In the genomic region with DNA sequence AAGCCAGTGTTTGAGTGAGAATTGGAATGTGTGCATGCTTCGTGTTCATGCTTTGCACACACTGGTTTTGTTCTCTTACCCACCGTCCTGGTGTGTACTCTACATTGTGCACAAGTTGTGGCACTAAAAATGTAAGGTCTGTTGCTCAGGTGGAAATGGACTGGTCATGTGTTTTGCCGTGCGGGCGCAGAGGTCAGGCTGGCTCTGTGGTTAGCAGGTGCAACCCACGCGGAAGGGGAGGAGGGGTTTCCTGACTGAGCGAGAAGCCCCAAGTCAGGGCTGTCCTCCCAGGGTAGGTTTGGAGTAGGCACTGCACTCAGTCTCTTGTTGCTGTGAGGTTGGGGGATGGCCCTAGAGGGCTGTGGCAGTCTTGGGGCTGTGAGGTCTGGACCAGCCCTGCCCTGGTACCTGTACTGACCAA, we compare ENCODE assay signal across 9 cellular contexts.
DNase-seq lines count a peak whose midpoint lies in the region; ATAC-seq and TF ChIP-seq lines count a peak whose summit lies in the region.
"Had no signal": no experiment of that assay in that cellular context is flagged by ENCODE, and none has a peak within 500 bp of the region (broad histone marks: within the 10 kb centered on the region; RNA-seq: fewer than 3 reads in every experiment).

No MANE protein-coding gene starts in this region.

- TF ChIP-seq POLR2A in esophagus muscularis mucosa (IDR thresholded peaks at IDR 0.05; ENCODE audit: low read depth): no peak

- peak overlapping the region; percentile 47 for H3K27ac Mint-ChIP-seq in activated naive CD4-positive, alpha-beta T cell treated with anti-CD3 and anti-CD28 coated beads for 36 hours

- no peaks in the 10 kb centered on the region for H3K27me3 Mint-ChIP-seq in activated naive CD4-positive, alpha-beta T cell treated with anti-CD3 and anti-CD28 coated beads for 36 hours (ENCODE audit: low read depth)

- H3K27ac ChIP-seq in substantia nigra (ENCODE audit: low read depth, low read length, poor library complexity, severe bottlenecking) (no peak overlapping the region), esophagus muscularis mucosa (replicated peaks in 1 of 4) (no peak overlapping the region)

- H3K9me3 Mint-ChIP-seq in activated naive CD4-positive, alpha-beta T cell treated with anti-CD3 and anti-CD28 coated beads for 36 hours: peaks cover 29% of the 10 kb centered on the region

- TF ChIP-seq CTCF in esophagus muscularis mucosa (IDR thresholded peaks at IDR 0.05): no peak

- WGBS in esophagus muscularis mucosa: 68% methylated on average over 3 of the region's 8 CpGs

- H3K36me3 ChIP-seq in esophagus muscularis mucosa (no peaks in the 10 kb centered on the region), MG63 (peaks cover 5% of the 10 kb centered on the region)

- H3K36me3 Mint-ChIP-seq in activated naive CD4-positive, alpha-beta T cell treated with anti-CD3 and anti-CD28 coated beads for 36 hours (ENCODE audit: low read depth): peaks cover 29% of the 10 kb centered on the region

- H3K4me3 Mint-ChIP-seq in activated naive CD4-positive, alpha-beta T cell treated with anti-CD3 and anti-CD28 coated beads for 36 hours: peak overlapping the region; percentile 5

- H3K4me3 ChIP-seq in esophagus muscularis mucosa (no peak overlapping the region), MG63 (no peak overlapping the region)
- H3K4me3 ChIP-seq: tibial nerve had no signal

- CTCF ChIA-PET in activated naive CD4-positive, alpha-beta T cell treated with anti-CD3 and anti-CD28 coated beads for 36 hours (lab: Charles Lee): no interaction called here

- ATAC-seq in HG03196 (IDR thresholded peaks at IDR 0.05; ENCODE audit: unreplicated experiment): peak; percentile 66

- DNase-seq in GM19238 (ENCODE audit: insufficient read length, low spot score) (peak; percentile 69), NCI-H2081 (lab: John Stamatoyannopoulos, UW) (no peak), substantia nigra (lab: John Stamatoyannopoulos, UW) (no peak), esophagus muscularis mucosa (ENCODE audit: extremely low spot score) (no peak), MG63 (no peak)
- DNase-seq in activated naive CD4-positive, alpha-beta T cell treated with anti-CD3 and anti-CD28 coated beads for 36 hours: peak; percentile 71
- peak; percentile 30 to 45 for DNase-seq in stimulated activated CD8-positive, alpha-beta memory T cell treated with anti-CD3 and anti-CD28 coated beads, Interleukin-15, amount 100 ng/mL, for 48 hours (ENCODE audit: low read depth in 2 of 2)

- no peak for TF ChIP-seq EP300 in esophagus muscularis mucosa (IDR thresholded peaks at IDR 0.05)

- H3K27me3 ChIP-seq in esophagus muscularis mucosa (no peaks in the 10 kb centered on the region), MG63 (no peaks in the 10 kb centered on the region)
- H3K27me3 ChIP-seq: tibial nerve had no signal

- peaks cover 52% of the 10 kb centered on the region for H3K4me1 Mint-ChIP-seq in activated naive CD4-positive, alpha-beta T cell treated with anti-CD3 and anti-CD28 coated beads for 36 hours (ENCODE audit: low read depth)

- H3K9me3 ChIP-seq in esophagus muscularis mucosa: no peaks in the 10 kb centered on the region
- peaks cover 14% of the 10 kb centered on the region for H3K9me3 ChIP-seq in MG63

- intact Hi-C loops in activated naive CD4-positive, alpha-beta T cell treated with anti-CD3 and anti-CD28 coated beads for 36 hours (cut with micrococcal nuclease): no loop called here
- intact Hi-C loops in esophagus muscularis mucosa (cut with DNase I): no loop called here

- H3K4me1 ChIP-seq in esophagus muscularis mucosa: peaks cover 14 to 49% (median 36%) of the 10 kb centered on the region in 4 donors

Comparison
In these comparisons a context has a peak if more than half of its experiments do, and no peak if none do; other contexts are left out.
1. DNase-seq: peak in GM19238 (single experiment), activated naive CD4-positive, alpha-beta T cell treated with anti-CD3 and anti-CD28 coated beads for 36 hours (single experiment) and stimulated activated CD8-positive, alpha-beta memory T cell treated with anti-CD3 and anti-CD28 coated beads, Interleukin-15, amount 100 ng/mL, for 48 hours (2 of 2); none in NCI-H2081 (0 of 2), substantia nigra (0 of 49), esophagus muscularis mucosa (single experiment) and MG63 (single experiment).